20 cellular contexts compared by ENCODE assay signal in the genomic region with DNA sequence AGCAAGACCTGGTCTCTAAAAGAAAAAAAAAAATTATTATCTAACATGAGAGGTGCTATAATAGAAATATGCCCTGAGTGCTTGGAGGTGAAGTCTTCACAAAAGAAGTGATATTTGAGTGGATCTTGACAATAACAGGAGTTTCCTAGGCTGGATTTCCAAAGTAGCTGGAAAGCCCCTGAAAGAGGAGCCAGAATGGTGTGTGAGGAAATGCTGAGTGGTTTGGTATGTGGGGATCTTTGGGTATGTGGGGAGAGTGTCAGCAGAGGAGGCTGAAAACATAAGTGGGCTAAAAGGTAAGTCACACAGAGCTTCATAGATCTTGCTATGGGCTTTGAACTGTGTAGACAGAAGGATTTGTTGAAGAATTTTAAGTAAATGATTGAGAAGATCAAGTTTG.
A peak's percentile ranks its signal among the peaks of the same experiment; 100 is the strongest.
DNase-seq lines count a peak whose midpoint lies in the region; ATAC-seq, FAIRE-seq and TF ChIP-seq lines count a peak whose summit lies in the region.
"Had no signal": no experiment of that assay in that cellular context is flagged by ENCODE, and none has a peak within 500 bp of the region (broad histone marks: within the 10 kb centered on the region; RNA-seq: fewer than 3 reads in every experiment).

No MANE protein-coding gene starts in this region.

- H3K4me1 Mint-ChIP-seq in activated CD4-positive, alpha-beta T cell treated with anti-CD3 and anti-CD28 coated beads for 36 hours, result peaks cover 43% of the 10 kb centered on the region

- no peak for DNase-seq in activated CD4-positive, alpha-beta T cell treated with anti-CD3 and anti-CD28 coated beads for 36 hours
- no peak for DNase-seq in activated CD4-positive, alpha-beta T cell treated with anti-CD3 and anti-CD28 coated beads for 1 hour
- DNase-seq in GM12865 (ENCODE audit: low read depth) (peak; percentile 26), dermis blood vessel endothelial cell (peak; percentile 55), mesenchymal stem cell (peak; percentile 24), small intestine (no peak)
- DNase-seq in stimulated activated CD4-positive, alpha-beta T cell treated with anti-CD3 and anti-CD28 coated beads, Interleukin-12 subunit alpha, Interleukin-12 subunit beta, amount 100 ng/mL, for 4 hours, result no peak
- DNase-seq: BE2C; CD4-positive, alpha-beta T cell; EL; NCI-H1436; NCI-H2029 treated with DMSO at 0.1 percent for 48 hours; NCI-H2171 treated with DMSO at 0.1 percent for 48 hours; NCI-H774; PC-3 had no signal

- no peak overlapping the region for H2BK15ac ChIP-seq in mesenchymal stem cell (ENCODE audit: low read depth, poor library complexity, severe bottlenecking)

- no peak overlapping the region for H2AK5ac ChIP-seq in mesenchymal stem cell (ENCODE audit: low read length, severe bottlenecking)

- H4K91ac ChIP-seq in mesenchymal stem cell (ENCODE audit: low read length), result no peak overlapping the region

- H3K23ac ChIP-seq in mesenchymal stem cell (ENCODE audit: low read length in 2 of 2), result no peak overlapping the region

- CTCF ChIA-PET in activated CD4-positive, alpha-beta T cell treated with anti-CD3 and anti-CD28 coated beads for 36 hours (lab: Charles Lee), result interaction anchor here (0.9 to 2.7 kb wide), 2 partner anchors 8 to 10 kb away, joined by 5 to 13 read pairs; no protein-coding TSS in a partner anchor

- H2BK12ac ChIP-seq in mesenchymal stem cell (ENCODE audit: low read length in 2 of 2), result no peak overlapping the region

- H2BK5ac ChIP-seq in mesenchymal stem cell (ENCODE audit: low read depth, low read length, poor library complexity, severe bottlenecking), result peak overlapping the region; percentile 24

- POLR2A ChIA-PET in activated CD4-positive, alpha-beta T cell treated with anti-CD3 and anti-CD28 coated beads for 36 hours (lab: Charles Lee), result no interaction called here

- H3K9me3 ChIP-seq in mesenchymal stem cell (ENCODE audit: control insufficient read depth, low read length) (no peaks in the 10 kb centered on the region), small intestine (ENCODE audit: control insufficient read depth, low read depth) (no peaks in the 10 kb centered on the region)
- H3K9me3 ChIP-seq: BE2C had no signal

- H3K79me1 ChIP-seq in mesenchymal stem cell (replicated peaks; ENCODE audit: low read length, poor library complexity, severe bottlenecking), result no peaks in the 10 kb centered on the region

- H3K27ac Mint-ChIP-seq in activated CD4-positive, alpha-beta T cell treated with anti-CD3 and anti-CD28 coated beads for 36 hours, result peak overlapping the region; percentile 14
- H3K27ac Mint-ChIP-seq: CD4-positive, alpha-beta T cell had no signal

- no peak overlapping the region for H3K18ac ChIP-seq in mesenchymal stem cell (ENCODE audit: low read depth in 1 of 2, low read length in 2 of 2)

- no peak for FAIRE-seq in small intestine (lab: Jason Lieb, UNC)
- FAIRE-seq: H1, HTR-8/SVneo had no signal

- intact Hi-C loops in activated CD4-positive, alpha-beta T cell treated with anti-CD3 and anti-CD28 coated beads for 36 hours (cut with DNase I, micrococcal nuclease), result no loop called here

- H2AFZ ChIP-seq in mesenchymal stem cell (ENCODE audit: low read depth, low read length), result no peak overlapping the region

- H3K27ac ChIP-seq in mesenchymal stem cell (ENCODE audit: low read length, poor library complexity, severe bottlenecking) (no peak overlapping the region), small intestine (ENCODE audit: low read depth in 1 of 2, low read length in 1 of 2) (no peak overlapping the region)
- H3K27ac ChIP-seq: 22Rv1, HL-60 had no signal

- peaks cover 3% of the 10 kb centered on the region for H3K27me3 Mint-ChIP-seq in activated CD4-positive, alpha-beta T cell treated with anti-CD3 and anti-CD28 coated beads for 36 hours
- H3K27me3 Mint-ChIP-seq: CD4-positive, alpha-beta T cell had no signal

- H3K36me3 ChIP-seq in mesenchymal stem cell (ENCODE audit: control insufficient read depth in 1 of 2, insufficient read depth in 2 of 2, low read depth in 1 of 2, low read length in 2 of 2) (no peaks in the 10 kb centered on the region), small intestine (ENCODE audit: control insufficient read depth in 2 of 2, insufficient read depth in 2 of 2, low read length in 2 of 2) (no peaks in the 10 kb centered on the region)
- H3K36me3 ChIP-seq: BE2C had no signal

- no peak overlapping the region for H3K9ac ChIP-seq in mesenchymal stem cell (ENCODE audit: low read length)

- no peak overlapping the region for H4K8ac ChIP-seq in mesenchymal stem cell (ENCODE audit: low read length)

- H3K4ac ChIP-seq in mesenchymal stem cell (ENCODE audit: low read depth in 1 of 2, low read length in 2 of 2), result no peak overlapping the region

- peaks cover 16% of the 10 kb centered on the region for H3K4me1 ChIP-seq in mesenchymal stem cell (ENCODE audit: control insufficient read depth, insufficient read depth, low read depth, low read length)
- peaks cover 3% of the 10 kb centered on the region in 2 donors for H3K4me1 ChIP-seq in small intestine (ENCODE audit: control insufficient read depth in 2 of 2, insufficient read depth in 1 of 2, low read depth in 1 of 2, low read length in 1 of 2)

- H3K36me3 Mint-ChIP-seq in activated CD4-positive, alpha-beta T cell treated with anti-CD3 and anti-CD28 coated beads for 36 hours (ENCODE audit: low read depth), result no peaks in the 10 kb centered on the region

- H3K4me3 ChIP-seq in GM12865 (ENCODE audit: low read depth, low read length) (no peak overlapping the region), mesenchymal stem cell (ENCODE audit: insufficient read depth in 1 of 2, low read depth in 1 of 2, low read length in 2 of 2) (no peak overlapping the region), small intestine (ENCODE audit: low read depth in 1 of 2, low read length in 2 of 2) (no peak overlapping the region)

- H3K27me3 ChIP-seq in mesenchymal stem cell (ENCODE audit: control insufficient read depth in 1 of 2, insufficient read depth in 1 of 2, low read length in 2 of 2) (no peaks in the 10 kb centered on the region), small intestine (ENCODE audit: control insufficient read depth in 2 of 2, insufficient read depth in 2 of 2, low read length in 2 of 2) (no peaks in the 10 kb centered on the region)
- H3K27me3 ChIP-seq: BE2C had no signal

- H3K4me2 ChIP-seq in mesenchymal stem cell (ENCODE audit: low read length, poor library complexity, severe bottlenecking), result no peak overlapping the region

- peaks cover 4% of the 10 kb centered on the region for H3K9me3 Mint-ChIP-seq in activated CD4-positive, alpha-beta T cell treated with anti-CD3 and anti-CD28 coated beads for 36 hours (ENCODE audit: low read depth)

- no peak overlapping the region for H2BK120ac ChIP-seq in mesenchymal stem cell (ENCODE audit: low read depth, low read length)

- no peak for ATAC-seq in activated CD4-positive, alpha-beta T cell treated with anti-CD3 and anti-CD28 coated beads for 36 hours
- ATAC-seq in GM21717 (IDR thresholded peaks at IDR 0.05; ENCODE audit: unreplicated experiment), result no peak
- ATAC-seq: PC-3 had no signal

- no peak overlapping the region for H3K14ac ChIP-seq in mesenchymal stem cell (ENCODE audit: low read length in 2 of 2)

- no peak overlapping the region for H3K4me3 Mint-ChIP-seq in activated CD4-positive, alpha-beta T cell treated with anti-CD3 and anti-CD28 coated beads for 36 hours
- H3K4me3 Mint-ChIP-seq: CD4-positive, alpha-beta T cell had no signal

- no peak for TF ChIP-seq CTCF in GM12865 (IDR thresholded peaks at IDR 0.05; ENCODE audit: insufficient read depth, low read depth, low read length, missing control alignments)

Comparison
In these comparisons a context has a peak if more than half of its experiments do, and no peak if none do; other contexts are left out.
1. DNase-seq: peak in GM12865 (single experiment), dermis blood vessel endothelial cell (single experiment) and mesenchymal stem cell (single experiment); none in activated CD4-positive, alpha-beta T cell treated with anti-CD3 and anti-CD28 coated beads for 36 hours (single experiment), activated CD4-positive, alpha-beta T cell treated with anti-CD3 and anti-CD28 coated beads for 1 hour (single experiment), stimulated activated CD4-positive, alpha-beta T cell treated with anti-CD3 and anti-CD28 coated beads, Interleukin-12 subunit alpha, Interleukin-12 subunit beta, amount 100 ng/mL, for 4 hours (single experiment) and small intestine (single experiment).